ENCODE assay signal across 9 cellular contexts in genomic region chr1:204406621-204407020, GRCh38. TPM values are rescaled to one million over a fixed set of nuclear protein-coding genes. Genes with fewer than 3 reads are reported as not detected.
DNase-seq lines count a peak whose midpoint lies in the region; ATAC-seq, FAIRE-seq and TF ChIP-seq lines count a peak whose summit lies in the region.
"Had no signal": no experiment of that assay in that cellular context is flagged by ENCODE, and none has a peak within 500 bp of the region (broad histone marks: within the 10 kb centered on the region; RNA-seq: fewer than 3 reads in every experiment).

No MANE protein-coding gene starts in this region.

- peaks cover 3 to 5% of the 10 kb centered on the region in 2 donors for H3K4me1 ChIP-seq in kidney (ENCODE audit: control insufficient read depth in 1 of 2, insufficient read depth in 1 of 2, low read depth in 1 of 2, low read length in 2 of 2)
- peaks cover 26 to 27% of the 10 kb centered on the region in 2 donors for H3K4me1 ChIP-seq in thoracic aorta (ENCODE audit: control insufficient read depth in 1 of 2, low read depth in 2 of 2)

- H3K27ac Mint-ChIP-seq in activated CD4-positive, alpha-beta T cell treated with anti-CD3 and anti-CD28 coated beads, Interleukin-2, amount 10 ng/mL, durations not matched to agents 7 days and 5 days, result peak overlapping the region; percentile 62
- peak overlapping the region; percentile 38 for H3K27ac Mint-ChIP-seq in activated naive CD8-positive, alpha-beta T cell treated with anti-CD3 and anti-CD28 coated beads, Interleukin-2, amount 10 ng/mL, durations not matched to agents 7 days and 5 days

- peaks cover 72% of the 10 kb centered on the region for H3K36me3 Mint-ChIP-seq in activated CD4-positive, alpha-beta T cell treated with anti-CD3 and anti-CD28 coated beads, Interleukin-2, amount 10 ng/mL, durations not matched to agents 7 days and 5 days (ENCODE audit: low read depth)
- peaks cover 44% of the 10 kb centered on the region for H3K36me3 Mint-ChIP-seq in activated naive CD8-positive, alpha-beta T cell treated with anti-CD3 and anti-CD28 coated beads, Interleukin-2, amount 10 ng/mL, durations not matched to agents 7 days and 5 days

- no peaks in the 10 kb centered on the region for H3K9me3 Mint-ChIP-seq in activated CD4-positive, alpha-beta T cell treated with anti-CD3 and anti-CD28 coated beads, Interleukin-2, amount 10 ng/mL, durations not matched to agents 7 days and 5 days
- no peaks in the 10 kb centered on the region for H3K9me3 Mint-ChIP-seq in activated naive CD8-positive, alpha-beta T cell treated with anti-CD3 and anti-CD28 coated beads, Interleukin-2, amount 10 ng/mL, durations not matched to agents 7 days and 5 days

- POLR2A ChIA-PET in activated CD4-positive, alpha-beta T cell treated with anti-CD3 and anti-CD28 coated beads, Interleukin-2, amount 10 ng/mL, durations not matched to agents 7 days and 5 days (lab: Charles Lee), result interaction anchor here (0.6 kb wide), 1 partner anchor 516 kb away, joined by 3 read pairs; no protein-coding TSS in a partner anchor
- POLR2A ChIA-PET in activated naive CD8-positive, alpha-beta T cell treated with anti-CD3 and anti-CD28 coated beads, Interleukin-2, amount 10 ng/mL, durations not matched to agents 7 days and 5 days (lab: Charles Lee), result interaction anchor here (1.2 to 2.2 kb wide), 2 partner anchors 11 to 109 kb away, joined by 3 to 10 read pairs; partner anchors contain the start of gene MDM4

- H3K4me1 Mint-ChIP-seq in activated CD4-positive, alpha-beta T cell treated with anti-CD3 and anti-CD28 coated beads, Interleukin-2, amount 10 ng/mL, durations not matched to agents 7 days and 5 days, result peaks cover 25% of the 10 kb centered on the region
- peaks cover 22% of the 10 kb centered on the region for H3K4me1 Mint-ChIP-seq in activated naive CD8-positive, alpha-beta T cell treated with anti-CD3 and anti-CD28 coated beads, Interleukin-2, amount 10 ng/mL, durations not matched to agents 7 days and 5 days

- CTCF ChIA-PET in activated CD4-positive, alpha-beta T cell treated with anti-CD3 and anti-CD28 coated beads, Interleukin-2, amount 10 ng/mL, durations not matched to agents 7 days and 5 days (lab: Charles Lee), result no interaction called here

- TF ChIP-seq CTCF in kidney (IDR thresholded peaks at IDR 0.05; ENCODE audit: borderline replicate concordance, extremely low read depth, insufficient read depth), result no peak
- no peak for TF ChIP-seq CTCF in thoracic aorta (IDR thresholded peaks at IDR 0.05)

- no peaks in the 10 kb centered on the region for H3K27me3 Mint-ChIP-seq in activated CD4-positive, alpha-beta T cell treated with anti-CD3 and anti-CD28 coated beads, Interleukin-2, amount 10 ng/mL, durations not matched to agents 7 days and 5 days
- H3K27me3 Mint-ChIP-seq in activated naive CD8-positive, alpha-beta T cell treated with anti-CD3 and anti-CD28 coated beads, Interleukin-2, amount 10 ng/mL, durations not matched to agents 7 days and 5 days, result no peaks in the 10 kb centered on the region

- H3K27ac ChIP-seq in kidney (ENCODE audit: low read depth in 2 of 2, low read length in 2 of 2) (no peak overlapping the region), thoracic aorta (peak overlapping the region in 1 of 2 donors; percentile 21)

- H3K9me3 ChIP-seq in kidney (ENCODE audit: control insufficient read depth in 1 of 2, low read length in 2 of 2), result no peaks in the 10 kb centered on the region
- H3K9me3 ChIP-seq in thoracic aorta, result no peaks in the 10 kb centered on the region

- DNase-seq in activated CD4-positive, alpha-beta T cell treated with anti-CD3 and anti-CD28 coated beads, Interleukin-2, amount 10 ng/mL, durations not matched to agents 7 days and 5 days, result no peak
- no peak for DNase-seq in activated CD4-positive, alpha-beta T cell treated with anti-CD3 and anti-CD28 coated beads, Interleukin-2, amount 50 U/mL, for 48 hours
- no peak for DNase-seq in activated naive CD8-positive, alpha-beta T cell treated with anti-CD3 and anti-CD28 coated beads, Interleukin-2, amount 10 ng/mL, durations not matched to agents 7 days and 5 days
- DNase-seq in kidney, result no peak
- no peak for DNase-seq in thoracic aorta (ENCODE audit: low spot score)
- DNase-seq in stimulated activated CD4-positive, alpha-beta T cell treated with anti-CD3 and anti-CD28 coated beads, Interleukin-15, amount 100 ng/mL, for 24 hours, result no peak
- DNase-seq: NCI-H345 had no signal

- ATAC-seq in activated naive CD8-positive, alpha-beta T cell treated with anti-CD3 and anti-CD28 coated beads, Interleukin-2, amount 10 ng/mL, durations not matched to agents 7 days and 5 days (ENCODE audit: low read depth), result no peak
- ATAC-seq in thoracic aorta (ENCODE audit: insufficient number of reproducible peaks, low FRiP score, low read depth), result no peak
- ATAC-seq in GM21723 (IDR thresholded peaks at IDR 0.05; ENCODE audit: unreplicated experiment), result no peak
- ATAC-seq in HG03521 (IDR thresholded peaks at IDR 0.05; ENCODE audit: unreplicated experiment), result no peak

- peak overlapping the region in 1 of 2 donors; percentile 98 for H3K9ac ChIP-seq in kidney (ENCODE audit: low read length in 2 of 2)

- peaks cover 10 to 14% of the 10 kb centered on the region in 2 donors for H3K36me3 ChIP-seq in kidney (ENCODE audit: control insufficient read depth in 1 of 2, insufficient read depth in 2 of 2, low read length in 2 of 2)
- peaks cover 17% of the 10 kb centered on the region for H3K36me3 ChIP-seq in thoracic aorta

- H3K27me3 ChIP-seq in thoracic aorta (replicated peaks; ENCODE audit: insufficient read depth), result no peaks in the 10 kb centered on the region

- H3K4me3 ChIP-seq in kidney (ENCODE audit: low read length in 2 of 2) (peak overlapping the region; percentile 90 to 98), thoracic aorta (peak overlapping the region; percentile 97)

- peak overlapping the region; percentile 99 for H3K4me3 Mint-ChIP-seq in activated CD4-positive, alpha-beta T cell treated with anti-CD3 and anti-CD28 coated beads, Interleukin-2, amount 10 ng/mL, durations not matched to agents 7 days and 5 days
- H3K4me3 Mint-ChIP-seq in activated naive CD8-positive, alpha-beta T cell treated with anti-CD3 and anti-CD28 coated beads, Interleukin-2, amount 10 ng/mL, durations not matched to agents 7 days and 5 days, result peak overlapping the region; percentile 96

- no peak for FAIRE-seq in kidney (lab: Jason Lieb, UNC)

- intact Hi-C loops in kidney (cut with DNase I), result no loop called here

RNA-seq across cellular contexts. Expression of gene PPP1R15B, which starts 5.0 kb away (rescaled TPM):
- 10 to 100 TPM; 62.5 to 70.6 TPM for total RNA-seq in activated CD4-positive, alpha-beta T cell treated with anti-CD3 and anti-CD28 coated beads, Interleukin-2, amount 10 ng/mL, durations not matched to agents 7 days and 5 days
- 10 to 100 TPM; 77.5 to 77.8 TPM for total RNA-seq in activated naive CD8-positive, alpha-beta T cell treated with anti-CD3 and anti-CD28 coated beads, Interleukin-2, amount 10 ng/mL, durations not matched to agents 7 days and 5 days
- 41.6 TPM for total RNA-seq in kidney
- 12.3 TPM for polyA plus RNA-seq in kidney (ENCODE audit: insufficient read depth, low read depth, low replicate concordance)
- 10 to 100 TPM; 40.1 to 64.5 TPM for total RNA-seq in thoracic aorta

RNA-seq across cellular contexts. Expression of gene PLEKHA6, which starts 46.9 kb away (rescaled TPM):
- not detected for total RNA-seq in activated CD4-positive, alpha-beta T cell treated with anti-CD3 and anti-CD28 coated beads, Interleukin-2, amount 10 ng/mL, durations not matched to agents 7 days and 5 days
- total RNA-seq in activated naive CD8-positive, alpha-beta T cell treated with anti-CD3 and anti-CD28 coated beads, Interleukin-2, amount 10 ng/mL, durations not matched to agents 7 days and 5 days, result under 1 TPM; 0.77 to 0.97 TPM
- total RNA-seq in kidney (65.1 TPM), thoracic aorta (1 to 10 TPM; 5.1 to 6.9 TPM)
- polyA plus RNA-seq in kidney (ENCODE audit: insufficient read depth, low read depth, low replicate concordance), result 17.5 TPM
